16 cellular contexts compared by ENCODE assay signal in genomic region chr18:6328624-6329016, GRCh38.
"Had no signal": no experiment of that assay in that cellular context is flagged by ENCODE, and none has a peak within 500 bp of the region (broad histone marks: within the 10 kb centered on the region; RNA-seq: fewer than 3 reads in every experiment).

No MANE protein-coding gene starts in this region.

- ATAC-seq: activated naive CD8-positive, alpha-beta T cell treated with anti-CD3 and anti-CD28 coated beads, Interleukin-2, amount 50 U/mL, for 24 hours; activated T-cell treated with anti-CD3 and anti-CD28 coated beads, Interleukin-2, amount 50 U/mL, for 4 hours; natural killer cell; stimulated activated naive CD8-positive, alpha-beta T cell treated with anti-CD3 and anti-CD28 coated beads, Interleukin-15, Interleukin-2, amounts not matched to agents 100 U/mL and 50 U/mL, for 24 hours had no signal

- H3K27me3 ChIP-seq: ovary, suprapubic skin had no signal

- H3K27ac ChIP-seq: coronary artery, ovary, suprapubic skin had no signal

- H3K36me3 ChIP-seq: ovary, suprapubic skin had no signal

- DNase-seq: activated CD4-positive, alpha-beta T cell treated with anti-CD3 and anti-CD28 coated beads, Interleukin-2, amount 10 ng/mL, durations not matched to agents 7 days and 5 days; activated CD8-positive, alpha-beta memory T cell treated with anti-CD3 and anti-CD28 coated beads, Interleukin-2, amount 50 U/mL, for 4 hours; activated naive CD4-positive, alpha-beta T cell treated with anti-CD3 and anti-CD28 coated beads, Interleukin-2, amount 10 ng/mL, durations not matched to agents 7 days and 5 days; activated naive CD8-positive, alpha-beta T cell treated with anti-CD3 and anti-CD28 coated beads, Interleukin-2, amount 50 U/mL, for 24 hours; activated T-cell treated with anti-CD3 and anti-CD28 coated beads, Interleukin-2, amount 50 U/mL, for 4 hours; anterior cingulate cortex; erythroblast; natural killer cell; ovary; stimulated activated CD4-positive, alpha-beta T cell treated with anti-CD3 and anti-CD28 coated beads, Interleukin-2, amount 100 ng/mL, for 24 hours; stimulated activated naive CD8-positive, alpha-beta T cell treated with anti-CD3 and anti-CD28 coated beads, Interleukin-15, Interleukin-2, amounts not matched to agents 100 U/mL and 50 U/mL, for 24 hours; trophoblast cell had no signal

- FAIRE-seq: endometrium had no signal

- H3K9me3 ChIP-seq: suprapubic skin had no signal

- H3K4me3 ChIP-seq: coronary artery, lung, ovary, suprapubic skin had no signal
